ENCODE assay signal across 8 cellular contexts in genomic region chr14:77099425-77100167, GRCh38. TPM values are rescaled to one million over a fixed set of nuclear protein-coding genes. Genes with fewer than 3 reads are reported as not detected.
DNase-seq lines count a peak whose midpoint lies in the region; ATAC-seq and TF ChIP-seq lines count a peak whose summit lies in the region.

No MANE protein-coding gene starts in this region.

- peak overlapping the region in 1 of 2 donors; percentile 90 for H3K27ac Mint-ChIP-seq in natural killer cell treated with Interleukin-12 subunit alpha and Interleukin-12 subunit beta and Interleukin-15 and Interleukin-18, amount 100 ng/mL, for 72 hours

- H3K4me1 ChIP-seq in cardiac muscle cell (ENCODE audit: low read depth) (peaks cover 32% of the 10 kb centered on the region), OCI-LY3 (ENCODE audit: low read length) (peaks cover 39% of the 10 kb centered on the region)

- TF ChIP-seq CTCF in cardiac muscle cell (IDR thresholded peaks at IDR 0.05; ENCODE audit: low read depth, low read length) (no peak), OCI-LY3 (IDR thresholded peaks at IDR 0.05; ENCODE audit: low read depth, low read length) (no peak), dorsolateral prefrontal cortex (IDR thresholded peaks at IDR 0.05 in 54 of 56, conservative IDR thresholded peaks at IDR 0.05 in 2 of 56; ENCODE audit: low read depth in 1 of 56, partially characterized antibody in 56 of 56) (no peak)

- H3K4me2 ChIP-seq in OCI-LY3 (ENCODE audit: low read length), result peak overlapping the region; percentile 98

- no peaks in the 10 kb centered on the region for H3K9me3 Mint-ChIP-seq in natural killer cell treated with Interleukin-12 subunit alpha and Interleukin-12 subunit beta and Interleukin-15 and Interleukin-18, amount 100 ng/mL, for 72 hours

- H3K9me3 ChIP-seq in cardiac muscle cell (ENCODE audit: low read depth), result no peaks in the 10 kb centered on the region
- no peaks in the 10 kb centered on the region for H3K9me3 ChIP-seq in OCI-LY3 (ENCODE audit: insufficient read depth, low read length)

- peak overlapping the region; percentile 95 for H3K9ac ChIP-seq in OCI-LY3 (ENCODE audit: low read length)

- intact Hi-C loops in Right ventricle myocardium inferior (cut with DNase I), result loop anchor here (5.0 to 10.0 kb wide), 3 partner anchors 57 to 385 kb away; partner anchors contain the start of gene IRF2BPL
- intact Hi-C loops in dorsolateral prefrontal cortex (cut with DNase I), result loop anchor here (2.0 to 5.0 kb wide), 2 partner anchors 21 to 208 kb away; no protein-coding TSS in a partner anchor

- peak overlapping the region; percentile 95 for H3K4me3 Mint-ChIP-seq in natural killer cell treated with Interleukin-12 subunit alpha and Interleukin-12 subunit beta and Interleukin-15 and Interleukin-18, amount 100 ng/mL, for 72 hours

- peaks cover 11% of the 10 kb centered on the region for H4K20me1 ChIP-seq in OCI-LY3 (ENCODE audit: insufficient read depth, low read length)

- H3K27ac ChIP-seq in cardiac muscle cell (peak overlapping the region; percentile 48), OCI-LY3 (ENCODE audit: low read length) (peak overlapping the region; percentile 20; the same call in 1 of the 2 replicates), dorsolateral prefrontal cortex (peak overlapping the region; percentile 85 to 100 (median 98))

- H3K27me3 ChIP-seq in cardiac muscle cell (no peaks in the 10 kb centered on the region), OCI-LY3 (ENCODE audit: low read depth, low read length) (no peaks in the 10 kb centered on the region), dorsolateral prefrontal cortex (no peaks in the 10 kb centered on the region)

- H3K4me3 ChIP-seq in cardiac muscle cell, result peak overlapping the region; percentile 88
- peak overlapping the region; percentile 95 for H3K4me3 ChIP-seq in OCI-LY3 (ENCODE audit: low read length)
- H3K4me3 ChIP-seq in dorsolateral prefrontal cortex, result peak overlapping the region; percentile 64 to 96 (median 85)

- H3K36me3 ChIP-seq in cardiac muscle cell (no peaks in the 10 kb centered on the region), OCI-LY3 (replicated peaks; ENCODE audit: low read depth, low read length) (peaks cover 17% of the 10 kb centered on the region)

- peaks cover 83% of the 10 kb centered on the region for H3K79me2 ChIP-seq in OCI-LY3 (ENCODE audit: low read length)

- no peaks in the 10 kb centered on the region for H3K27me3 Mint-ChIP-seq in natural killer cell treated with Interleukin-12 subunit alpha and Interleukin-12 subunit beta and Interleukin-15 and Interleukin-18, amount 100 ng/mL, for 72 hours

- H2AFZ ChIP-seq in OCI-LY3 (ENCODE audit: low read depth, low read length), result no peak overlapping the region

- ATAC-seq in Right ventricle myocardium inferior, result no peak
- ATAC-seq in natural killer cell treated with Interleukin-12 subunit alpha and Interleukin-12 subunit beta and Interleukin-15 and Interleukin-18, amount 100 ng/mL, for 72 hours, result no peak
- ATAC-seq in GM18873 (IDR thresholded peaks at IDR 0.05; ENCODE audit: low FRiP score, unreplicated experiment), result no peak
- no peak for ATAC-seq in GM18870 (IDR thresholded peaks at IDR 0.05; ENCODE audit: unreplicated experiment)

- DNase-seq in cardiac muscle cell (ENCODE audit: low read depth in 1 of 2, low spot score in 1 of 2) (peak in 1 of 2 donors; percentile 73), Right ventricle myocardium inferior (ENCODE audit: missing footprints) (no peak), dorsolateral prefrontal cortex (no peak), 8988T (no peak)
- DNase-seq in natural killer cell treated with Interleukin-12 subunit alpha and Interleukin-12 subunit beta and Interleukin-15 and Interleukin-18, amount 100 ng/mL, for 72 hours (ENCODE audit: low spot score), result no peak

- peaks cover 29 to 40% of the 10 kb centered on the region in 2 donors for H3K4me1 Mint-ChIP-seq in natural killer cell treated with Interleukin-12 subunit alpha and Interleukin-12 subunit beta and Interleukin-15 and Interleukin-18, amount 100 ng/mL, for 72 hours (ENCODE audit: low read depth in 2 of 2)

- no peaks in the 10 kb centered on the region for H3K36me3 Mint-ChIP-seq in natural killer cell treated with Interleukin-12 subunit alpha and Interleukin-12 subunit beta and Interleukin-15 and Interleukin-18, amount 100 ng/mL, for 72 hours

RNA-seq across cellular contexts. Expression of gene CIPC, which starts 1.5 kb away (rescaled TPM):
- total RNA-seq in cardiac muscle cell (31.3 and 35.3 TPM in 2 replicates), Right ventricle myocardium inferior (72.7 TPM), dorsolateral prefrontal cortex (100 to 1,000 TPM in 30 of 120 experiments, 10 to 100 TPM in 90; 63.6 to 149 (median 93.0) TPM)
- 16.4 and 16.5 TPM in 2 replicates for polyA plus RNA-seq in cardiac muscle cell
- 10 to 100 TPM; 11.8 to 19.6 TPM for total RNA-seq in natural killer cell treated with Interleukin-12 subunit alpha and Interleukin-12 subunit beta and Interleukin-15 and Interleukin-18, amount 100 ng/mL, for 72 hours

RNA-seq across cellular contexts. Expression of gene ZDHHC22, which starts 42.0 kb away (rescaled TPM):
- total RNA-seq in cardiac muscle cell (0.12 and 0.25 TPM in 2 replicates), Right ventricle myocardium inferior (not detected), dorsolateral prefrontal cortex (100 to 1,000 TPM in 1 of 120 experiments, 10 to 100 TPM in 119; 19.6 to 100 (median 62.4) TPM)
- 0.10 TPM in 1 of 2 replicates, not detected in the other for polyA plus RNA-seq in cardiac muscle cell
- not detected for total RNA-seq in natural killer cell treated with Interleukin-12 subunit alpha and Interleukin-12 subunit beta and Interleukin-15 and Interleukin-18, amount 100 ng/mL, for 72 hours

Comparison
In these comparisons a context has a peak if more than half of its experiments do, and no peak if none do; other contexts are left out.
1. H3K27ac ChIP-seq: peak in every context shown above with its lines; median percentile 98 in dorsolateral prefrontal cortex; 48 in cardiac muscle cell; 20 in OCI-LY3.
2. RNA of gene ZDHHC22, which starts 42.0 kb away (total RNA-seq): 19.6 to 100 TPM in dorsolateral prefrontal cortex; 0.12 to 0.25 TPM in cardiac muscle cell, not detected in natural killer cell treated with Interleukin-12 subunit alpha and Interleukin-12 subunit beta and Interleukin-15 and Interleukin-18, amount 100 ng/mL, for 72 hours and not detected in Right ventricle myocardium inferior (single experiment); every median in the first group is over 10 times any median in the second.
3. Peak in every context shown above with its lines, with median percentiles within 50 percentile points of each other: H3K4me3 ChIP-seq.